18 cellular contexts compared by ENCODE assay signal in the genomic region with DNA sequence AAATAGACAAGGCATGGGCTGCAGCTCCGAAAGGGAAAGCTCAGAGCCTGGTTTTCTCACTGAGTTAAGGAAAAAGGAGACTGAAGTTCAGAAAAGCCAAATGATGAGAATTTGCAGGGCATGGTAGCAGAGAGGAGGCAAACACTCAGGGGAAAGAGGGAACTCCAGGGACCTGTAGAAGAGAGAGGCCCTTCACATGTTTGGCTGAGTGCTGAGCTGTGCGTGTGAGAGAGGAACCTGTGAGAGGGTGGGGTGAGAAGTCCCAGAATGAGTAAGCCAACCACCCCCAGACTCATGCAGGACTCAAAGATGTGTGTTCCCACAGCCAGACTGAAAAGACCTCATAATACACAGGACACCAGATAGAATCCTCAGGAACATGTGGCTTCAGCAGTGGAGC. TPM values are rescaled to one million over a fixed set of nuclear protein-coding genes. Genes with fewer than 3 reads are reported as not detected.
DNase-seq lines count a peak whose midpoint lies in the region; ATAC-seq, FAIRE-seq and TF ChIP-seq lines count a peak whose summit lies in the region.
"Had no signal": no experiment of that assay in that cellular context is flagged by ENCODE, and none has a peak within 500 bp of the region (broad histone marks: within the 10 kb centered on the region; RNA-seq: fewer than 3 reads in every experiment).

No MANE protein-coding gene starts in this region.

- peaks cover 0 to 7% (median 4%) of the 10 kb centered on the region in 4 experiments; a peak in 5 of 7 replicates for H3K4me1 ChIP-seq in H1 (replicated peaks in 1 of 4; ENCODE audit: control insufficient read depth in 3 of 4, insufficient read depth in 4 of 4, low read length in 3 of 4)

- 0 out of 2 replicates have a peak overlapping the region, but pooled peaks have one; percentile 40 for H2BK20ac ChIP-seq in H1 (ENCODE audit: low read length)

- no peak overlapping the region for H3K4me3 ChIP-seq in H1 (ENCODE audit: extremely low read depth in 1 of 4, insufficient read depth in 2 of 4, low read depth in 3 of 4, low read length in 4 of 4)
- H3K4me3 ChIP-seq: adrenal gland, GM23248, transverse colon had no signal

- TF ChIP-seq CTCF in H1 (IDR thresholded peaks at IDR 0.05; ENCODE audit: control extremely low read depth in 1 of 3, insufficient read depth in 1 of 3, low read depth in 1 of 3, low read length in 3 of 3), result no peak

- H3K27ac ChIP-seq in H1 (ENCODE audit: low read depth, low read length), result no peak overlapping the region
- H3K27ac ChIP-seq: adrenal gland, GM23248, transverse colon had no signal

- no peak overlapping the region for H3K4ac ChIP-seq in H1 (replicated peaks; ENCODE audit: insufficient read length, low read depth, low read length)

- H4K5ac ChIP-seq in H1 (ENCODE audit: insufficient read length, low read depth, low read length), result no peak overlapping the region

- no peak overlapping the region for H2BK120ac ChIP-seq in H1 (replicated peaks; ENCODE audit: low read depth, low read length)

- H3K4me1 Mint-ChIP-seq in stimulated activated naive B cell treated with anti-CD40 and anti-IgM and Interleukin-4, amounts not matched to agents 10 μg/mL and 1 μg/mL and 100 μg/mL, for 72 hours, result peaks cover 7 to 18% of the 10 kb centered on the region in 2 donors

- H3K23ac ChIP-seq in H1 (ENCODE audit: insufficient read length), result no peak overlapping the region

- H2AK5ac ChIP-seq in H1 (ENCODE audit: low read depth, low read length), result no peak overlapping the region

- no peaks in the 10 kb centered on the region for H3K79me2 ChIP-seq in H1 (ENCODE audit: control insufficient read depth in 1 of 2, insufficient read depth in 2 of 2, low read length in 2 of 2)

- H3K14ac ChIP-seq in H1 (ENCODE audit: insufficient read length), result no peak overlapping the region

- peaks cover 8 to 23% of the 10 kb centered on the region in 2 donors for H3K27me3 Mint-ChIP-seq in stimulated activated naive B cell treated with anti-CD40 and anti-IgM and Interleukin-4, amounts not matched to agents 10 μg/mL and 1 μg/mL and 100 μg/mL, for 72 hours

- WGBS in H1 (ENCODE audit: extremely low coverage in 1 of 2, insufficient coverage in 1 of 2, insufficient read length in 1 of 2, insufficient replicate concordance in 2 of 2, low coverage in 1 of 2, low lambda C conversion rate in 2 of 2, missing lambda C conversion rate in 1 of 2), 2 experiments, result 94% methylated on average over 1 of the region's 2 CpGs; no CpG with 5 or more reads in 1 of the 2 experiments

- no peaks in the 10 kb centered on the region; the same call in 1 of the 2 replicates for H3K79me1 ChIP-seq in H1 (ENCODE audit: low read depth, low read length)

- H3K18ac ChIP-seq in H1 (ENCODE audit: extremely low read depth, low read length), result no peak overlapping the region

- H3K27ac Mint-ChIP-seq in stimulated activated naive B cell treated with anti-CD40 and anti-IgM and Interleukin-4, amounts not matched to agents 10 μg/mL and 1 μg/mL and 100 μg/mL, for 72 hours, result no peak overlapping the region

- CTCF ChIA-PET in H1 (lab: Charles Lee; ENCODE audit: partially characterized antibody), result interaction anchor here (0.6 kb wide), 1 partner anchor 1765 kb away, joined by 3 read pairs; no protein-coding TSS in a partner anchor

- no peak for TF ChIP-seq EP300 in H1 (IDR thresholded peaks at IDR 0.05; ENCODE audit: borderline replicate concordance in 1 of 2, low read depth in 2 of 2, low read length in 2 of 2)

- no peak overlapping the region for H3K4me3 Mint-ChIP-seq in stimulated activated naive B cell treated with anti-CD40 and anti-IgM and Interleukin-4, amounts not matched to agents 10 μg/mL and 1 μg/mL and 100 μg/mL, for 72 hours
- H3K4me3 Mint-ChIP-seq: CD8-positive, alpha-beta memory T cell had no signal

- H3K4me2 ChIP-seq in H1 (ENCODE audit: insufficient read depth in 1 of 2, low read depth in 2 of 2, low read length in 2 of 2), result no peak overlapping the region

- DNase-seq in activated T-cell treated with anti-CD3 and anti-CD28 coated beads for 24 hours (ENCODE audit: low read depth) (peak; percentile 4), activated T-cell treated with anti-CD3 and anti-CD28 coated beads for 4 hours (no peak), H1 (ENCODE audit: low read depth in 1 of 2, low spot score in 2 of 2) (no peak), NCI-H146 (lab: John Stamatoyannopoulos, UW) (no peak), mucosa of gallbladder (ENCODE audit: low spot score) (no peak)
- no peak for DNase-seq in stimulated activated naive B cell treated with anti-CD40 and anti-IgM and Interleukin-4, amounts not matched to agents 10 μg/mL and 1 μg/mL and 100 μg/mL, for 72 hours
- DNase-seq: caudate nucleus; CD8-positive, alpha-beta memory T cell; EL; GM23248; hypothalamus; IMR-90; NCI-H2081; NCI-H748 treated with DMSO at 0.1 percent for 48 hours; transverse colon had no signal

- TF ChIP-seq RAD21 in H1 (IDR thresholded peaks at IDR 0.05 in 1 of 2, conservative IDR thresholded peaks at IDR 0.05 in 1 of 2; ENCODE audit: low read depth in 2 of 2, low read length in 2 of 2), result no peak

- H3K56ac ChIP-seq in H1 (replicated peaks; ENCODE audit: insufficient read length, low read depth, low read length), result no peak overlapping the region

- no peak overlapping the region for H2BK5ac ChIP-seq in H1 (ENCODE audit: low read depth, low read length)

- H2AFZ ChIP-seq in H1 (ENCODE audit: low read length), result no peak overlapping the region
- H2AFZ ChIP-seq: GM23248 had no signal

- H3K23me2 ChIP-seq in H1 (ENCODE audit: low read depth, low read length), result peaks cover 12% of the 10 kb centered on the region

- peaks cover 7 to 23% (median 19%) of the 10 kb centered on the region in 4 experiments for H3K27me3 ChIP-seq in H1 (replicated peaks in 1 of 4; ENCODE audit: control insufficient read depth in 3 of 4, extremely low read depth in 1 of 4, insufficient read depth in 3 of 4, low read length in 3 of 4)
- H3K27me3 ChIP-seq: adrenal gland, transverse colon had no signal

- H3K9me3 Mint-ChIP-seq in stimulated activated naive B cell treated with anti-CD40 and anti-IgM and Interleukin-4, amounts not matched to agents 10 μg/mL and 1 μg/mL and 100 μg/mL, for 72 hours, result no peaks in the 10 kb centered on the region
- H3K9me3 Mint-ChIP-seq: CD8-positive, alpha-beta memory T cell had no signal

- H3K9ac ChIP-seq in H1 (replicated peaks in 1 of 4; ENCODE audit: extremely low read depth in 1 of 4, low read depth in 3 of 4, low read length in 3 of 4), result no peak overlapping the region
- H3K9ac ChIP-seq: GM23248 had no signal

- TF ChIP-seq POLR2A in H1 (IDR thresholded peaks at IDR 0.05; ENCODE audit: control extremely low read depth in 1 of 2, low read depth in 2 of 2, low read length in 2 of 2), result no peak

- H4K91ac ChIP-seq in H1 (replicated peaks; ENCODE audit: insufficient read length, low read length), result no peak overlapping the region

- H2BK12ac ChIP-seq in H1 (ENCODE audit: low read depth, low read length), result no peak overlapping the region

- no peaks in the 10 kb centered on the region for H4K20me1 ChIP-seq in H1 (replicated peaks in 1 of 2; ENCODE audit: control insufficient read depth in 1 of 2, insufficient read depth in 2 of 2, low read length in 2 of 2)

- no peaks in the 10 kb centered on the region for H3K36me3 ChIP-seq in H1 (ENCODE audit: control insufficient read depth in 2 of 4, insufficient read depth in 4 of 4, low read length in 3 of 4)
- H3K36me3 ChIP-seq: adrenal gland, transverse colon had no signal

- H2BK15ac ChIP-seq in H1 (ENCODE audit: low read length), result no peak overlapping the region

- peak; percentile 56 for ATAC-seq in GM18511 (IDR thresholded peaks at IDR 0.05; ENCODE audit: unreplicated experiment)
- peak; percentile 49 for ATAC-seq in HG02938 (IDR thresholded peaks at IDR 0.05; ENCODE audit: unreplicated experiment)
- no peak for ATAC-seq in stimulated activated naive B cell treated with anti-CD40 and anti-IgM and Interleukin-4, amounts not matched to agents 10 μg/mL and 1 μg/mL and 100 μg/mL, for 72 hours (replicated peaks)

- POLR2A ChIA-PET in H1 (lab: Charles Lee; ENCODE audit: partially characterized antibody), result interaction anchor here (0.6 kb wide), 1 partner anchor 392 kb away, joined by 4 read pairs; no protein-coding TSS in a partner anchor

- no peaks in the 10 kb centered on the region for H3K36me3 Mint-ChIP-seq in stimulated activated naive B cell treated with anti-CD40 and anti-IgM and Interleukin-4, amounts not matched to agents 10 μg/mL and 1 μg/mL and 100 μg/mL, for 72 hours

- no peaks in the 10 kb centered on the region for H3K9me3 ChIP-seq in H1 (ENCODE audit: insufficient read depth in 2 of 2, low read depth in 1 of 2, low read length in 1 of 2)
- H3K9me3 ChIP-seq: adrenal gland, transverse colon had no signal

- FAIRE-seq in H1 (lab: Jason Lieb, UNC), result no peak

- H4K8ac ChIP-seq in H1 (ENCODE audit: extremely low read depth, insufficient read depth, low read length), result no peak overlapping the region

TF ChIP-seq in H1, 55 proteins besides CTCF, POLR2A, EP300 and RAD21 (continues in another document):
- TF ChIP-seq BCL11A (IDR thresholded peaks at IDR 0.05; ENCODE audit: low read depth in 2 of 2, low read length in 2 of 2) (no peak), HDAC6 (IDR thresholded peaks at IDR 0.05; ENCODE audit: low read depth, low read length) (no peak), EZH2 (IDR thresholded peaks at IDR 0.05; ENCODE audit: low read depth, low read length, severe bottlenecking) (no peak), TCF12 (IDR thresholded peaks at IDR 0.05; ENCODE audit: low read depth, low read length) (no peak), POLR2AphosphoS5 (IDR thresholded peaks at IDR 0.05; ENCODE audit: low read depth, low read length) (no peak)

RNA-seq across cellular contexts. Expression of gene CRYL1, which starts 2.8 kb away (rescaled TPM):
- 1.8 and 1.9 TPM in 2 replicates for total RNA-seq in H1 (2021; fragmentation: NEBNext Ultra II Directional; extraction: Animal tissue kit (Norgen Biotek cat#: 25700))
- polyA plus RNA-seq in H1 (2011; rRNA removed), result 6.4 and 8.2 TPM in 2 replicates
- 8.1 TPM for polyA plus RNA-seq in H1 (2011; cell fraction: cytosol; rRNA removed)
- 6.2 TPM for polyA plus RNA-seq in H1 (2011; cell fraction: nucleus; rRNA removed)
- polyA plus RNA-seq in H1 (2012, experiment 1 of 2), result 2.1 to 4.5 TPM (median 3.7 TPM) in 4 replicates
- 1.9 TPM for polyA plus RNA-seq in H1 (2012, experiment 2 of 2)
- polyA plus RNA-seq in H1 (2013, experiment 1 of 2), result 2.3 TPM
- 2.7 TPM for polyA plus RNA-seq in H1 (2013, experiment 2 of 2)
- 5.5 and 6.1 TPM in 2 replicates for polyA minus RNA-seq in H1 (2011; rRNA and poly(A)+ RNA removed)
- polyA minus RNA-seq in H1 (2011; cell fraction: cytosol; rRNA and poly(A)+ RNA removed), result not detected
- 3.3 TPM for polyA minus RNA-seq in H1 (2011; cell fraction: nucleus; rRNA and poly(A)+ RNA removed)
- total RNA-seq in mucosa of gallbladder, result 62.9 TPM

RNA-seq across cellular contexts. Expression of gene IFT88, which starts 38.5 kb away (rescaled TPM):
- total RNA-seq in H1 (2021; fragmentation: NEBNext Ultra II Directional; extraction: Animal tissue kit (Norgen Biotek cat#: 25700)), result 5.8 and 6.6 TPM in 2 replicates
- 0.91 and 1.7 TPM in 2 replicates for polyA plus RNA-seq in H1 (2011; rRNA removed)
- 2.5 TPM for polyA plus RNA-seq in H1 (2011; cell fraction: cytosol; rRNA removed)
- polyA plus RNA-seq in H1 (2011; cell fraction: nucleus; rRNA removed), result 2.2 TPM
- 2.8 to 6.2 TPM (median 3.7 TPM) in 4 replicates for polyA plus RNA-seq in H1 (2012, experiment 1 of 2)
- polyA plus RNA-seq in H1 (2012, experiment 2 of 2), result 0.21 TPM
- polyA plus RNA-seq in H1 (2013, experiment 1 of 2), result 5.1 TPM
- 3.9 TPM for polyA plus RNA-seq in H1 (2013, experiment 2 of 2)
- 4.2 and 4.9 TPM in 2 replicates for polyA minus RNA-seq in H1 (2011; rRNA and poly(A)+ RNA removed)
- polyA minus RNA-seq in H1 (2011; cell fraction: cytosol; rRNA and poly(A)+ RNA removed), result 3.2 TPM
- 16.3 TPM for polyA minus RNA-seq in H1 (2011; cell fraction: nucleus; rRNA and poly(A)+ RNA removed)
- total RNA-seq in mucosa of gallbladder, result 12.6 TPM

Comparison
In these comparisons a context has a peak if more than half of its experiments do, and no peak if none do; other contexts are left out.
1. ATAC-seq: peak in GM18511 (single experiment) and HG02938 (single experiment); none in stimulated activated naive B cell treated with anti-CD40 and anti-IgM and Interleukin-4, amounts not matched to agents 10 μg/mL and 1 μg/mL and 100 μg/mL, for 72 hours (0 of 2).
2. RNA of gene CRYL1, which starts 2.8 kb away (total RNA-seq): 62.9 TPM in mucosa of gallbladder (single experiment); 1.8 to 1.9 TPM in H1; every median in the first group is over 10 times any median in the second.